In genomic region chr18:36314098-36314497, GRCh38 we compare ENCODE assay signal across 14 cellular contexts. TPM values are rescaled to one million over a fixed set of nuclear protein-coding genes. Genes with fewer than 3 reads are reported as not detected.
DNase-seq lines count a peak whose midpoint lies in the region; ATAC-seq, FAIRE-seq and TF ChIP-seq lines count a peak whose summit lies in the region.
"Had no signal": no experiment of that assay in that cellular context is flagged by ENCODE, and none has a peak within 500 bp of the region (broad histone marks: within the 10 kb centered on the region; RNA-seq: fewer than 3 reads in every experiment).

No MANE protein-coding gene starts in this region.

- intact Hi-C loops in HepG2 (cut with micrococcal nuclease; ENCODE audit: unreplicated experiment), result no loop called here
- intact Hi-C loops in right lobe of liver (cut with DNase I), result no loop called here
- intact Hi-C loops in left cardiac atrium (cut with DNase I), result no loop called here

- POLR2A ChIA-PET in HepG2 (lab: Yijun Ruan, JAX) (no interaction called here), SK-N-SH (lab: Yijun Ruan, JAX) (no interaction called here)

- 12% methylated on average over 4 of the region's 4 CpGs for WGBS in HepG2 (ENCODE audit: low lambda C conversion rate)
- 49% methylated on average over 4 of the region's 4 CpGs for WGBS in right lobe of liver (ENCODE audit: insufficient coverage, low coverage, low lambda C conversion rate, missing lambda C conversion rate)
- 84% methylated on average over 4 of the region's 4 CpGs for WGBS in SK-N-SH (ENCODE audit: low lambda C conversion rate)

- TF ChIP-seq RAD21 in HepG2 (CRISPR knock-in tag; IDR thresholded peaks at IDR 0.05) (no peak), SK-N-SH (IDR thresholded peaks at IDR 0.05; ENCODE audit: low read length) (no peak)

- in situ Hi-C loops in HepG2 (cut with HindIII; ENCODE audit: extremely low pct_ligation_motif_present, low pct_unique_long_range_greater_than_20kb), result no loop called here
- in situ Hi-C loops in brain microvascular endothelial cell (cut with HindIII; ENCODE audit: low pct_ligation_motif_present, low sequenced_read_pairs), result no loop called here

- H3K4me3 ChIP-seq in HepG2 (replicated peaks in 1 of 3; ENCODE audit: insufficient read depth in 1 of 3, low read depth in 2 of 3, low read length in 3 of 3) (no peak overlapping the region), right lobe of liver (no peak overlapping the region), brain microvascular endothelial cell (ENCODE audit: low read depth, low read length) (no peak overlapping the region), SK-N-SH (ENCODE audit: low read depth in 2 of 2, low read length in 1 of 2) (no peak overlapping the region)

- H2AFZ ChIP-seq in HepG2 (ENCODE audit: low read length), result no peak overlapping the region
- H2AFZ ChIP-seq in SK-N-SH (ENCODE audit: low read depth), result no peak overlapping the region

- no peak for ATAC-seq in HepG2
- no peak for ATAC-seq in right lobe of liver
- no peak for ATAC-seq in left cardiac atrium
- ATAC-seq in SK-N-SH treated with all-trans-retinoic acid at 6 μM for 48 hours, result no peak
- ATAC-seq in GM18907 (IDR thresholded peaks at IDR 0.05; ENCODE audit: unreplicated experiment), result no peak

- no peaks in the 10 kb centered on the region for H3K36me3 ChIP-seq in HepG2 (replicated peaks in 1 of 2; ENCODE audit: control insufficient read depth in 1 of 2, insufficient read depth in 2 of 2, low read length in 2 of 2)
- no peaks in the 10 kb centered on the region for H3K36me3 ChIP-seq in right lobe of liver
- H3K36me3 ChIP-seq in brain microvascular endothelial cell (replicated peaks), result no peaks in the 10 kb centered on the region
- H3K36me3 ChIP-seq in SK-N-SH (replicated peaks in 1 of 2; ENCODE audit: control insufficient read depth in 1 of 2, insufficient read depth in 2 of 2, low read length in 1 of 2), result no peaks in the 10 kb centered on the region

- BruUV-seq in HepG2 (replicated peaks; lab: Mats Ljungman, UMichigan), result no TSS peak

- H3K9me2 ChIP-seq in SK-N-SH, result no peaks in the 10 kb centered on the region

- H3K4me1 ChIP-seq in HepG2 (ENCODE audit: insufficient read depth, low read length) (0 out of 2 replicates have a peak, but pooled peaks cover 2% of the 10 kb centered on the region), right lobe of liver (no peaks in the 10 kb centered on the region), SK-N-SH (ENCODE audit: control insufficient read depth in 1 of 2, insufficient read depth in 2 of 2, low read depth in 1 of 2, low read length in 1 of 2) (peaks cover 10 to 40% of the 10 kb centered on the region in 2 experiments)

- H3K27me3 ChIP-seq in HepG2 (ENCODE audit: control insufficient read depth in 1 of 2, insufficient read depth in 2 of 2, low read length in 2 of 2), result peaks cover 0 to 17% of the 10 kb centered on the region in 2 experiments; a peak in 2 of 5 replicates
- H3K27me3 ChIP-seq in right lobe of liver, result no peaks in the 10 kb centered on the region
- H3K27me3 ChIP-seq in brain microvascular endothelial cell (replicated peaks), result no peaks in the 10 kb centered on the region
- no peaks in the 10 kb centered on the region for H3K27me3 ChIP-seq in SK-N-SH (ENCODE audit: insufficient read depth)

- no peak for TF ChIP-seq POLR2A in HepG2 (IDR thresholded peaks at IDR 0.05; ENCODE audit: insufficient read depth in 1 of 2, low read depth in 2 of 2, low read length in 2 of 2)
- no peak for TF ChIP-seq POLR2A in right lobe of liver (IDR thresholded peaks at IDR 0.05)

- FAIRE-seq in HepG2 (lab: Jason Lieb, UNC), result no peak
- FAIRE-seq: A204.1 had no signal

- peaks cover 15% of the 10 kb centered on the region for H3F3A ChIP-seq in SK-N-SH (replicated peaks; ENCODE audit: insufficient read depth)

- CTCF ChIA-PET in HepG2 (lab: Yijun Ruan, JAX; ENCODE audit: low intra/inter-chr PET ratio, low total read pairs) (no interaction called here), SK-N-SH (lab: Yijun Ruan, JAX) (interaction anchor here (1.1 kb wide), 1 partner anchor 98 kb away, joined by 4 read pairs; no protein-coding TSS in a partner anchor)

- TF ChIP-seq CTCF in HepG2 (CRISPR knock-in tag; IDR thresholded peaks at IDR 0.05) (no peak), right lobe of liver (IDR thresholded peaks at IDR 0.05) (no peak), brain microvascular endothelial cell (IDR thresholded peaks at IDR 0.05; ENCODE audit: low read depth, low read length, missing control alignments) (no peak), SK-N-SH (IDR thresholded peaks at IDR 0.05) (no peak)

- H3K79me2 ChIP-seq in HepG2 (ENCODE audit: insufficient read depth, low read length), result no peaks in the 10 kb centered on the region
- no peaks in the 10 kb centered on the region for H3K79me2 ChIP-seq in SK-N-SH (ENCODE audit: insufficient read depth)

- no peak for TF ChIP-seq EP300 in HepG2 (IDR thresholded peaks at IDR 0.05; ENCODE audit: low read depth in 2 of 2, low read length in 2 of 2)
- TF ChIP-seq EP300 in HepG2 (CRISPR knock-in tag; IDR thresholded peaks at IDR 0.05; ENCODE audit: borderline replicate concordance), result no peak
- TF ChIP-seq EP300 in SK-N-SH (IDR thresholded peaks at IDR 0.05; ENCODE audit: borderline replicate concordance in 1 of 2, low read depth in 1 of 2, low read length in 1 of 2), result no peak

- H3K9me3 ChIP-seq in HepG2 (ENCODE audit: low read length) (no peaks in the 10 kb centered on the region), right lobe of liver (no peaks in the 10 kb centered on the region), SK-N-SH (0 out of 2 replicates have a peak, but pooled peaks cover 3% of the 10 kb centered on the region)

- H3K27ac ChIP-seq in HepG2 (ENCODE audit: extremely low read length, insufficient read depth, low read length) (no peak overlapping the region), right lobe of liver (no peak overlapping the region), brain microvascular endothelial cell (peak overlapping the region; percentile 84), SK-N-SH (ENCODE audit: low read depth in 2 of 2, low read length in 1 of 2) (0 out of 4 replicates have a peak overlapping the region, but pooled peaks of 1 of the 2 experiments have one; percentile 48)

- H3K9ac ChIP-seq in HepG2 (ENCODE audit: insufficient read depth, low read depth, low read length), result no peak overlapping the region
- no peak overlapping the region for H3K9ac ChIP-seq in SK-N-SH

- H4K20me1 ChIP-seq in HepG2 (ENCODE audit: insufficient read depth, low read length) (no peaks in the 10 kb centered on the region), SK-N-SH (ENCODE audit: insufficient read depth) (no peaks in the 10 kb centered on the region)

- H3K4me2 ChIP-seq in HepG2 (ENCODE audit: low read depth, low read length) (no peak overlapping the region), SK-N-SH (no peak overlapping the region)

- DNase-seq in HepG2 (ENCODE audit: low spot score) (no peak), right lobe of liver (no peak), brain microvascular endothelial cell (no peak), left cardiac atrium (peak; percentile 41), SK-N-SH (no peak)
- no peak for DNase-seq in activated CD4-positive, alpha-beta T cell treated with anti-CD3 and anti-CD28 coated beads, Interleukin-2, amount 50 U/mL, for 4 hours
- DNase-seq: activated CD4-positive, CD25-positive, alpha-beta regulatory T cell; activated naive CD4-positive, alpha-beta T cell treated with anti-CD3 and anti-CD28 coated beads, Interleukin-2, amount 50 U/mL, for 16 hours; CD4-positive, alpha-beta T cell; NCI-H2029; NCI-H510A treated with DMSO at 0.1 percent for 48 hours had no signal

TF ChIP-seq in HepG2, 621 proteins besides CTCF, POLR2A, EP300 and RAD21 (continues in another document):
- TF ChIP-seq HOXD1 (CRISPR knock-in tag; IDR thresholded peaks at IDR 0.05), result no peak
- peak; percentile 92 for TF ChIP-seq CREB1 (IDR thresholded peaks at IDR 0.05)
- TF ChIP-seq CREB1 (CRISPR knock-in tag; IDR thresholded peaks at IDR 0.05), result no peak
- TF ChIP-seq SSRP1 (CRISPR knock-in tag; IDR thresholded peaks at IDR 0.05), result no peak

TF ChIP-seq in SK-N-SH treated with all-trans-retinoic acid at 6 μM for 48 hours, 23 proteins besides CTCF, POLR2A, EP300 and RAD21:
- no peak for TF ChIP-seq RARB (CRISPR knock-in tag; IDR thresholded peaks at IDR 0.05)
- no peak for TF ChIP-seq ZNF565 (CRISPR knock-in tag; conservative IDR thresholded peaks at IDR 0.05; ENCODE audit: low read depth)
- TF ChIP-seq TOX (CRISPR knock-in tag; IDR thresholded peaks at IDR 0.05; ENCODE audit: borderline replicate concordance), result no peak

TF ChIP-seq in SK-N-SH, 30 proteins besides CTCF, POLR2A, EP300 and RAD21:
- TF ChIP-seq GATA2 (CRISPR knock-in tag; IDR thresholded peaks at IDR 0.05), result no peak
- TF ChIP-seq TCF12 (IDR thresholded peaks at IDR 0.05), result no peak
TF ChIP-seq in SK-N-SH: peak in this region for 0.

RNA-seq across cellular contexts. Expression of gene FHOD3, which starts 16.6 kb away (rescaled TPM):
- total RNA-seq in HepG2 (2016; rRNA removed; fragmentation: Illumina TruSeq; extraction: Trizol) (0.07 TPM in 1 of 2 replicates, not detected in the other), right lobe of liver (1 to 10 TPM in 1 of 6 experiments, under 1 TPM in 5; 0.44 to 1.2 (median 0.62) TPM), left cardiac atrium (100 to 1,000 TPM; 117 to 119 TPM)
- not detected in 2 replicates for total RNA-seq in HepG2 (2016; cell fraction: cytosol; rRNA removed; fragmentation: Illumina TruSeq; extraction: Trizol; ENCODE audit: low read depth)
- not detected in 2 replicates for total RNA-seq in HepG2 (2016; cell fraction: insoluble cytoplasmic fraction; rRNA removed; fragmentation: Illumina TruSeq; extraction: Trizol)
- not detected in 2 replicates for total RNA-seq in HepG2 (2016; cell fraction: membrane; rRNA removed; fragmentation: Illumina TruSeq; extraction: Trizol)
- total RNA-seq in HepG2 (2016; cell fraction: nucleus; rRNA removed; fragmentation: Illumina TruSeq; extraction: Trizol), result 0.09 TPM in 1 of 2 replicates, not detected in the other
- polyA plus RNA-seq in HepG2 (2011; rRNA removed) (not detected in 2 replicates), SK-N-SH (2012; rRNA removed) (10.9 and 11.6 TPM in 2 replicates)
- polyA plus RNA-seq in HepG2 (2011; cell fraction: cytosol; rRNA removed), result not detected in 2 replicates
- not detected in 2 replicates for polyA plus RNA-seq in HepG2 (2011; cell fraction: nucleus; rRNA removed)
- not detected in 2 replicates for polyA plus RNA-seq in HepG2 (2012)
- polyA plus RNA-seq in HepG2 (2016; cell fraction: cytosol; fragmentation: Illumina TruSeq; extraction: Trizol; ENCODE audit: low read depth), result not detected in 2 replicates
- polyA plus RNA-seq in HepG2 (2016; cell fraction: insoluble cytoplasmic fraction; fragmentation: Illumina TruSeq; extraction: Trizol; ENCODE audit: low read depth), result not detected in 2 replicates
- polyA plus RNA-seq in HepG2 (2016; cell fraction: membrane; fragmentation: Illumina TruSeq; extraction: Trizol; ENCODE audit: low read depth), result not detected in 2 replicates
- not detected in 2 replicates for polyA plus RNA-seq in HepG2 (2016; cell fraction: nucleus; fragmentation: Illumina TruSeq; extraction: Trizol; ENCODE audit: insufficient read depth, low read depth)
- not detected in 2 replicates for polyA minus RNA-seq in HepG2 (2011; rRNA and poly(A)+ RNA removed; ENCODE audit: low replicate concordance)
- not detected in 2 replicates for polyA minus RNA-seq in HepG2 (2011; cell fraction: cytosol; rRNA and poly(A)+ RNA removed)
- polyA minus RNA-seq in HepG2 (2011; cell fraction: nucleus; rRNA and poly(A)+ RNA removed), result not detected in 2 replicates
- polyA plus RNA-seq in SK-N-SH (2012; cell fraction: cytosol; rRNA removed), result 9.1 and 10.5 TPM in 2 replicates
- polyA plus RNA-seq in SK-N-SH (2012; cell fraction: nucleus; rRNA removed), result 19.0 and 20.8 TPM in 2 replicates
- total RNA-seq: CD4-positive, alpha-beta T cell had no signal

Comparison
In these comparisons a context has a peak if more than half of its experiments do, and no peak if none do; other contexts are left out.
1. RNA of gene FHOD3, which starts 16.6 kb away (total RNA-seq): 117 to 119 TPM in left cardiac atrium; 0.44 to 1.2 TPM in right lobe of liver and 0.07 to 0.09 TPM in HepG2; every median in the first group is over 10 times any median in the second.